In genomic region chr9:34636791-34637355, GRCh38 we compare ENCODE assay signal across 8 cellular contexts. TPM values are rescaled to one million over a fixed set of nuclear protein-coding genes. Genes with fewer than 3 reads are reported as not detected.
DNase-seq lines count a peak whose midpoint lies in the region; ATAC-seq and TF ChIP-seq lines count a peak whose summit lies in the region.

No MANE protein-coding gene starts in this region.

- peaks cover 15% of the 10 kb centered on the region for H3K36me3 ChIP-seq in DND-41 (ENCODE audit: insufficient read depth, low read length)
- H3K36me3 ChIP-seq in iPS DF 6.9 (ENCODE audit: control insufficient read depth, insufficient read depth, low read length): peaks cover 7% of the 10 kb centered on the region

- peak; percentile 11; the same call in 2 of the 3 replicates for ATAC-seq in DND-41 (ENCODE audit: insufficient read depth, low read depth)
- peak; percentile 2 for ATAC-seq in HG03354 (IDR thresholded peaks at IDR 0.05; ENCODE audit: poor library complexity, severe bottlenecking, unreplicated experiment)
- ATAC-seq in stimulated activated effector memory CD8-positive, alpha-beta T cell treated with anti-CD3 and anti-CD28 coated beads, Interleukin-12 subunit alpha, Interleukin-12 subunit beta, amount 100 ng/mL, for 72 hours: peak; percentile 41
- no peak for ATAC-seq in HG03520 (IDR thresholded peaks at IDR 0.05; ENCODE audit: unreplicated experiment)
- ATAC-seq in HG02678 (IDR thresholded peaks at IDR 0.05; ENCODE audit: unreplicated experiment): no peak

- TF ChIP-seq CTCF in DND-41 (IDR thresholded peaks at IDR 0.05; ENCODE audit: borderline replicate concordance, extremely low read depth, low read length, poor library complexity, severe bottlenecking): no peak

- H3K79me2 ChIP-seq in DND-41 (ENCODE audit: insufficient read depth, low read length): peaks cover 25% of the 10 kb centered on the region

- H3K9ac ChIP-seq in DND-41 (ENCODE audit: low read depth, low read length): peak overlapping the region; percentile 88

- no peaks in the 10 kb centered on the region for H3K9me3 ChIP-seq in DND-41 (ENCODE audit: insufficient read depth, low read length, severe bottlenecking)
- H3K9me3 ChIP-seq in iPS DF 6.9 (ENCODE audit: control insufficient read depth, insufficient read depth, low read length): no peaks in the 10 kb centered on the region

- peak overlapping the region; percentile 87 for H2AFZ ChIP-seq in DND-41 (ENCODE audit: low read depth, low read length)

- peaks cover 42% of the 10 kb centered on the region for H3K4me1 Mint-ChIP-seq in activated naive CD4-positive, alpha-beta T cell treated with anti-CD3 and anti-CD28 coated beads, Interleukin-2, amount 10 ng/mL, durations not matched to agents 7 days and 5 days
- H3K4me1 Mint-ChIP-seq in stimulated activated effector memory CD8-positive, alpha-beta T cell treated with anti-CD3 and anti-CD28 coated beads, Interleukin-12 subunit alpha, Interleukin-12 subunit beta, amount 100 ng/mL, for 72 hours: peaks cover 47% of the 10 kb centered on the region

- peak overlapping the region; percentile 76 for H3K27ac ChIP-seq in DND-41 (ENCODE audit: low read length)
- no peak overlapping the region for H3K27ac ChIP-seq in iPS DF 6.9 (ENCODE audit: low read length)

- no peaks in the 10 kb centered on the region for H3K27me3 ChIP-seq in DND-41 (ENCODE audit: insufficient read depth, low read length, poor library complexity)
- H3K27me3 ChIP-seq in iPS DF 6.9 (ENCODE audit: control insufficient read depth, insufficient read depth, low read length): no peaks in the 10 kb centered on the region; the same call in 1 of the 2 replicates

- peaks cover 16% of the 10 kb centered on the region for H4K20me1 ChIP-seq in DND-41 (ENCODE audit: insufficient read depth, low read length)

- peaks cover 12% of the 10 kb centered on the region for H3K36me3 Mint-ChIP-seq in activated naive CD4-positive, alpha-beta T cell treated with anti-CD3 and anti-CD28 coated beads, Interleukin-2, amount 10 ng/mL, durations not matched to agents 7 days and 5 days
- H3K36me3 Mint-ChIP-seq in stimulated activated effector memory CD8-positive, alpha-beta T cell treated with anti-CD3 and anti-CD28 coated beads, Interleukin-12 subunit alpha, Interleukin-12 subunit beta, amount 100 ng/mL, for 72 hours: peaks cover 22% of the 10 kb centered on the region

- WGBS in iPS DF 6.9 (ENCODE audit: insufficient coverage, insufficient read length): no CpG with 5 or more reads among the region's 23 CpGs

- peak overlapping the region; percentile 83 for H3K27ac Mint-ChIP-seq in activated naive CD4-positive, alpha-beta T cell treated with anti-CD3 and anti-CD28 coated beads, Interleukin-2, amount 10 ng/mL, durations not matched to agents 7 days and 5 days
- H3K27ac Mint-ChIP-seq in stimulated activated effector memory CD8-positive, alpha-beta T cell treated with anti-CD3 and anti-CD28 coated beads, Interleukin-12 subunit alpha, Interleukin-12 subunit beta, amount 100 ng/mL, for 72 hours: peak overlapping the region; percentile 97

- H3K4me3 ChIP-seq in DND-41 (ENCODE audit: low read depth in 1 of 2, low read length in 2 of 2) (peak overlapping the region; percentile 50 to 69; a peak in 3 of 4 replicates), iPS DF 6.9 (ENCODE audit: low read length) (peak overlapping the region; percentile 76)

- H3K4me2 ChIP-seq in DND-41 (ENCODE audit: insufficient read depth, low read length): peak overlapping the region; percentile 87

- no peaks in the 10 kb centered on the region for H3K27me3 Mint-ChIP-seq in activated naive CD4-positive, alpha-beta T cell treated with anti-CD3 and anti-CD28 coated beads, Interleukin-2, amount 10 ng/mL, durations not matched to agents 7 days and 5 days

- H3K4me1 ChIP-seq in DND-41 (ENCODE audit: insufficient read depth, low read length) (peaks cover 33% of the 10 kb centered on the region), iPS DF 6.9 (ENCODE audit: control insufficient read depth, insufficient read depth, low read length) (no peaks in the 10 kb centered on the region; the same call in 1 of the 2 replicates)

- H3K9me3 Mint-ChIP-seq in activated naive CD4-positive, alpha-beta T cell treated with anti-CD3 and anti-CD28 coated beads, Interleukin-2, amount 10 ng/mL, durations not matched to agents 7 days and 5 days: no peaks in the 10 kb centered on the region
- no peaks in the 10 kb centered on the region for H3K9me3 Mint-ChIP-seq in stimulated activated effector memory CD8-positive, alpha-beta T cell treated with anti-CD3 and anti-CD28 coated beads, Interleukin-12 subunit alpha, Interleukin-12 subunit beta, amount 100 ng/mL, for 72 hours

- DNase-seq in DND-41 (peak; percentile 31), iPS DF 6.9 (ENCODE audit: low read depth, low spot score) (no peak), dermis blood vessel endothelial cell (no peak)
- DNase-seq in activated naive CD4-positive, alpha-beta T cell treated with anti-CD3 and anti-CD28 coated beads, Interleukin-2, amount 10 ng/mL, durations not matched to agents 7 days and 5 days: peak; percentile 30
- peak; percentile 22 to 68 for DNase-seq in stimulated activated effector memory CD8-positive, alpha-beta T cell treated with anti-CD3 and anti-CD28 coated beads, Interleukin-12 subunit alpha, Interleukin-12 subunit beta, amount 100 ng/mL, for 72 hours (ENCODE audit: low spot score in 2 of 2)

- peak overlapping the region; percentile 88 for H3K4me3 Mint-ChIP-seq in activated naive CD4-positive, alpha-beta T cell treated with anti-CD3 and anti-CD28 coated beads, Interleukin-2, amount 10 ng/mL, durations not matched to agents 7 days and 5 days
- peak overlapping the region; percentile 89 for H3K4me3 Mint-ChIP-seq in stimulated activated effector memory CD8-positive, alpha-beta T cell treated with anti-CD3 and anti-CD28 coated beads, Interleukin-12 subunit alpha, Interleukin-12 subunit beta, amount 100 ng/mL, for 72 hours

- CTCF ChIA-PET in activated naive CD4-positive, alpha-beta T cell treated with anti-CD3 and anti-CD28 coated beads, Interleukin-2, amount 10 ng/mL, durations not matched to agents 7 days and 5 days (lab: Charles Lee): interaction anchor here (0.9 to 9.9 kb wide), 7 partner anchors 10 to 348 kb away, joined by 3 to 130 read pairs (median 7); partner anchors contain the start of genes DCTN3, GALT and RPP25L

RNA-seq across cellular contexts. Expression of gene SIGMAR1, which starts 0.7 kb away (rescaled TPM):
- 37.1 and 63.5 TPM in 2 replicates for total RNA-seq in dermis blood vessel endothelial cell

RNA-seq across cellular contexts. Expression of gene ARID3C, which starts 8.0 kb away (rescaled TPM):
- total RNA-seq in dermis blood vessel endothelial cell: 0.09 and 0.51 TPM in 2 replicates

RNA-seq across cellular contexts. Expression of gene GALT, which starts 9.6 kb away (rescaled TPM):
- total RNA-seq in dermis blood vessel endothelial cell: 36.8 and 45.3 TPM in 2 replicates

RNA-seq across cellular contexts. Expression of gene IL11RA, which starts 15.1 kb away (rescaled TPM):
- total RNA-seq in dermis blood vessel endothelial cell: 7.0 and 10.4 TPM in 2 replicates

RNA-seq across cellular contexts. Expression of gene DCTN3, which starts 16.6 kb away (rescaled TPM):
- 65.3 and 74.4 TPM in 2 replicates for total RNA-seq in dermis blood vessel endothelial cell

Comparison
In these comparisons a context has a peak if more than half of its experiments do, and no peak if none do; other contexts are left out.
1. ATAC-seq: peak in DND-41 (single experiment), HG03354 (single experiment) and stimulated activated effector memory CD8-positive, alpha-beta T cell treated with anti-CD3 and anti-CD28 coated beads, Interleukin-12 subunit alpha, Interleukin-12 subunit beta, amount 100 ng/mL, for 72 hours (single experiment); none in HG03520 (single experiment) and HG02678 (single experiment).
2. DNase-seq: peak in DND-41 (single experiment), activated naive CD4-positive, alpha-beta T cell treated with anti-CD3 and anti-CD28 coated beads, Interleukin-2, amount 10 ng/mL, durations not matched to agents 7 days and 5 days (single experiment) and stimulated activated effector memory CD8-positive, alpha-beta T cell treated with anti-CD3 and anti-CD28 coated beads, Interleukin-12 subunit alpha, Interleukin-12 subunit beta, amount 100 ng/mL, for 72 hours (2 of 2); none in iPS DF 6.9 (single experiment) and dermis blood vessel endothelial cell (single experiment).